Comparison of ENCODE assay signal across 1 cellular context in genomic region chr9:136318111-136318768, GRCh38.
TF ChIP-seq lines count a peak whose summit lies in the region.

No MANE protein-coding gene starts in this region.

TF ChIP-seq in HEK293, 187 proteins besides CTCF, POLR2A, EP300 and RAD21 (continued from another document):
- TF ChIP-seq, protein P1, sequence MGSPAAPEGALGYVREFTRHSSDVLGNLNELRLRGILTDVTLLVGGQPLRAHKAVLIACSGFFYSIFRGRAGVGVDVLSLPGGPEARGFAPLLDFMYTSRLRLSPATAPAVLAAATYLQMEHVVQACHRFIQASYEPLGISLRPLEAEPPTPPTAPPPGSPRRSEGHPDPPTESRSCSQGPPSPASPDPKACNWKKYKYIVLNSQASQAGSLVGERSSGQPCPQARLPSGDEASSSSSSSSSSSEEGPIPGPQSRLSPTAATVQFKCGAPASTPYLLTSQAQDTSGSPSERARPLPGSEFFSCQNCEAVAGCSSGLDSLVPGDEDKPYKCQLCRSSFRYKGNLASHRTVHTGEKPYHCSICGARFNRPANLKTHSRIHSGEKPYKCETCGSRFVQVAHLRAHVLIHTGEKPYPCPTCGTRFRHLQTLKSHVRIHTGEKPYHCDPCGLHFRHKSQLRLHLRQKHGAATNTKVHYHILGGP (tag by site-specific recombination; IDR thresholded peaks at IDR 0.05) = no peak
- no peak for TF ChIP-seq MZF1 (tag by site-specific recombination; IDR thresholded peaks at IDR 0.05; ENCODE audit: borderline replicate concordance)
- TF ChIP-seq ZNF155 (tag by site-specific recombination; IDR thresholded peaks at IDR 0.05) = no peak
- no peak for TF ChIP-seq ZNF121 (tag by site-specific recombination; IDR thresholded peaks at IDR 0.05)
